Comparison of ENCODE assay signal across 8 cellular contexts in genomic region chr3:133474251-133474801, GRCh38.
DNase-seq lines count a peak whose midpoint lies in the region; ATAC-seq and TF ChIP-seq lines count a peak whose summit lies in the region.

No MANE protein-coding gene starts in this region.

- ATAC-seq in natural killer cell treated with Interleukin-12 subunit alpha and Interleukin-12 subunit beta and Interleukin-15 and Interleukin-18, amount 100 ng/mL, for 72 hours, result no peak
- ATAC-seq in stimulated activated naive CD8-positive, alpha-beta T cell treated with anti-CD3 and anti-CD28 coated beads, Interleukin-15, Interleukin-2, amounts not matched to agents 100 U/mL and 50 U/mL, for 24 hours, result no peak

- no peaks in the 10 kb centered on the region for H3K9me3 ChIP-seq in muscle layer of duodenum (ENCODE audit: control insufficient read depth in 1 of 2, low read length in 2 of 2)

- H3K36me3 ChIP-seq in muscle layer of duodenum (ENCODE audit: control insufficient read depth in 1 of 2, insufficient read depth in 2 of 2, low read length in 2 of 2), result no peaks in the 10 kb centered on the region

- no peak for TF ChIP-seq CTCF in coronary artery (IDR thresholded peaks at IDR 0.05)

- DNase-seq in AG20443 (ENCODE audit: low spot score) (peak; percentile 80), NCI-H1436 (lab: John Stamatoyannopoulos, UW) (peak; percentile 85), coronary artery (ENCODE audit: low spot score) (no peak), posterior cingulate gyrus (no peak), T1000 (lab: John Stamatoyannopoulos, UW) (no peak)
- DNase-seq in natural killer cell treated with Interleukin-12 subunit alpha and Interleukin-12 subunit beta and Interleukin-15 and Interleukin-18, amount 100 ng/mL, for 72 hours (ENCODE audit: low spot score), result no peak
- no peak for DNase-seq in stimulated activated naive CD8-positive, alpha-beta T cell treated with anti-CD3 and anti-CD28 coated beads, Interleukin-15, Interleukin-2, amounts not matched to agents 100 U/mL and 50 U/mL, for 24 hours

- H3K27ac Mint-ChIP-seq in natural killer cell treated with Interleukin-12 subunit alpha and Interleukin-12 subunit beta and Interleukin-15 and Interleukin-18, amount 100 ng/mL, for 72 hours, result no peak overlapping the region

- intact Hi-C loops in posterior cingulate gyrus (cut with DNase I), result no loop called here

- peaks cover 0 to 6% of the 10 kb centered on the region in 2 donors for H3K27me3 Mint-ChIP-seq in natural killer cell treated with Interleukin-12 subunit alpha and Interleukin-12 subunit beta and Interleukin-15 and Interleukin-18, amount 100 ng/mL, for 72 hours

- H3K27ac ChIP-seq in coronary artery, result peak overlapping the region; percentile 28 to 52
- H3K27ac ChIP-seq in muscle layer of duodenum (ENCODE audit: low read length), result peak overlapping the region; percentile 72

- no peaks in the 10 kb centered on the region for H3K27me3 ChIP-seq in muscle layer of duodenum (ENCODE audit: low read depth, low read length)

- peaks cover 6 to 14% of the 10 kb centered on the region in 2 donors for H3K4me1 ChIP-seq in muscle layer of duodenum (ENCODE audit: control insufficient read depth in 1 of 2, insufficient read depth in 2 of 2, low read length in 2 of 2)

- H3K9me3 Mint-ChIP-seq in natural killer cell treated with Interleukin-12 subunit alpha and Interleukin-12 subunit beta and Interleukin-15 and Interleukin-18, amount 100 ng/mL, for 72 hours, result no peaks in the 10 kb centered on the region

- H3K4me1 Mint-ChIP-seq in natural killer cell treated with Interleukin-12 subunit alpha and Interleukin-12 subunit beta and Interleukin-15 and Interleukin-18, amount 100 ng/mL, for 72 hours (ENCODE audit: low read depth in 2 of 2), result peaks cover 0 to 5% of the 10 kb centered on the region in 2 donors

- no peak overlapping the region for H3K4me3 ChIP-seq in coronary artery
- H3K4me3 ChIP-seq in muscle layer of duodenum (ENCODE audit: low read depth in 1 of 2, low read length in 2 of 2), result no peak overlapping the region

- no peak overlapping the region for H3K4me3 Mint-ChIP-seq in natural killer cell treated with Interleukin-12 subunit alpha and Interleukin-12 subunit beta and Interleukin-15 and Interleukin-18, amount 100 ng/mL, for 72 hours

- H3K36me3 Mint-ChIP-seq in natural killer cell treated with Interleukin-12 subunit alpha and Interleukin-12 subunit beta and Interleukin-15 and Interleukin-18, amount 100 ng/mL, for 72 hours, result no peaks in the 10 kb centered on the region

Comparison
In these comparisons a context has a peak if more than half of its experiments do, and no peak if none do; other contexts are left out.
1. DNase-seq: peak in AG20443 (single experiment) and NCI-H1436 (single experiment); none in coronary artery (single experiment), posterior cingulate gyrus (0 of 10), natural killer cell treated with Interleukin-12 subunit alpha and Interleukin-12 subunit beta and Interleukin-15 and Interleukin-18, amount 100 ng/mL, for 72 hours (single experiment), stimulated activated naive CD8-positive, alpha-beta T cell treated with anti-CD3 and anti-CD28 coated beads, Interleukin-15, Interleukin-2, amounts not matched to agents 100 U/mL and 50 U/mL, for 24 hours (single experiment) and T1000 (single experiment).